In the genomic region with DNA sequence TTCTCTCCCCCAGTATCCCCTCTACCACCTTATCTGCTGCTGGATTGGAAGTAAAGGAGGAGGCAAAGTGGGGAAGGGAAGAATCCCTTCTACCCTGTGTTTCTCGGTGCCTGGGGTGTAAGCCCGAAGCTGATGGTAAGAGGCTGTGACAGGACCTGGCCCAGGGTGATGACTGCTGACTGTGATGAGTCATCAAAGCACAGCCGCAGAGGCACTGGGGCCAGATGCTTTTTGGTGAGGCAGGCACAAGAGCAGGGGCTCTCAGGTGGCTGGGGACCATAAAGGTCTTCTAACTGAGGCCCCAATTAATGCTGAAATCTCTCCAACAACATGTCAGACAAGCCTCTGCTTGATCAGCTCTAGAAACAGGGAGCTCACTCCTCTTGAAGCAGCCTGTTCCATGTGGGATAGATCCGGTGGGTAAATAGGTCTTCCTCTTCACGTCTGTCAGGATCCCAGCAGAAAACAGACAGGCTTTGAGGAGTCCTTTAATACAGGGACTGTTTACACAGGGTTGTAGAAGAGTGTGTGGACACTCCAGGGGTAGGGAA, we compare ENCODE assay signal across 13 cellular contexts.
DNase-seq lines count a peak whose midpoint lies in the region; ATAC-seq, FAIRE-seq and TF ChIP-seq lines count a peak whose summit lies in the region.
"Had no signal": no experiment of that assay in that cellular context is flagged by ENCODE, and none has a peak within 500 bp of the region (broad histone marks: within the 10 kb centered on the region; RNA-seq: fewer than 3 reads in every experiment).

No MANE protein-coding gene starts in this region.

- CTCF ChIA-PET in K562 (lab: Yijun Ruan, JAX; ENCODE audit: low intra/inter-chr PET ratio), result no interaction called here

- H4K20me1 ChIP-seq in K562 (replicated peaks; ENCODE audit: control insufficient read depth, insufficient read depth, low read length), result no peaks in the 10 kb centered on the region; the same call in 1 of the 2 replicates

- H3K27ac ChIP-seq in K562 (ENCODE audit: extremely low read depth, low read depth, low read length) (no peak overlapping the region), tibial artery (no peak overlapping the region)
- H3K27ac ChIP-seq: parathyroid adenoma had no signal

- H3K27me3 ChIP-seq in K562 (ENCODE audit: control insufficient read depth in 2 of 2, insufficient read depth in 2 of 2, low read length in 2 of 2), result peaks cover 5 to 45% of the 10 kb centered on the region in 2 experiments; a peak in 3 of 5 replicates
- H3K27me3 ChIP-seq in tibial artery, result peaks cover 0 to 22% of the 10 kb centered on the region in 2 donors

- H3K4me1 Mint-ChIP-seq in activated T-cell treated with anti-CD3 and anti-CD28 coated beads, Interleukin-2, amount 50 U/mL, for 72 hours (ENCODE audit: low read depth), result no peaks in the 10 kb centered on the region
- H3K4me1 Mint-ChIP-seq: T-helper 17 cell had no signal

- peaks cover 0 to 2% of the 10 kb centered on the region in 2 donors for H3K9me3 Mint-ChIP-seq in activated T-cell treated with anti-CD3 and anti-CD28 coated beads, Interleukin-2, amount 50 U/mL, for 72 hours

- TF ChIP-seq CTCF in K562 (IDR thresholded peaks at IDR 0.05 in 2 of 3, conservative IDR thresholded peaks at IDR 0.05 in 1 of 3; ENCODE audit: insufficient read depth in 2 of 3, low read depth in 1 of 3, low read length in 3 of 3) (no peak), GM10266 (IDR thresholded peaks at IDR 0.05; ENCODE audit: control insufficient read depth, insufficient read depth, low read depth, missing control alignments) (no peak), tibial artery (IDR thresholded peaks at IDR 0.05) (no peak)

- H3K9ac ChIP-seq in K562 (ENCODE audit: insufficient read depth in 1 of 2, low read depth in 2 of 2, low read length in 2 of 2), result no peak overlapping the region
- H3K9ac ChIP-seq: parathyroid adenoma had no signal

- ATAC-seq in activated T-cell treated with anti-CD3 and anti-CD28 coated beads, Interleukin-2, amount 50 U/mL, for 72 hours (replicated peaks in 1 of 2), result peak; percentile 39 to 60
- ATAC-seq in K562 (peak; percentile 65), GM18907 (IDR thresholded peaks at IDR 0.05; ENCODE audit: unreplicated experiment) (no peak)
- ATAC-seq: T-helper 17 cell had no signal

- FAIRE-seq in K562 (lab: Jason Lieb, UNC), result no peak
- FAIRE-seq: GM12891 had no signal

- no peaks in the 10 kb centered on the region for H3K79me2 ChIP-seq in K562 (ENCODE audit: control insufficient read depth, insufficient read depth, low read length)
- H3K79me2 ChIP-seq: parathyroid adenoma had no signal

- no peak overlapping the region for H3K27ac Mint-ChIP-seq in activated T-cell treated with anti-CD3 and anti-CD28 coated beads, Interleukin-2, amount 50 U/mL, for 72 hours
- H3K27ac Mint-ChIP-seq: T-helper 17 cell had no signal

- TF ChIP-seq POLR2A in K562 (conservative IDR thresholded peaks at IDR 0.05), result no peak

- H3K9me1 ChIP-seq in K562 (ENCODE audit: control insufficient read depth, insufficient read depth, low read length), result no peaks in the 10 kb centered on the region

- H3K4me3 ChIP-seq in K562 (no peak overlapping the region), tibial artery (no peak overlapping the region)

- no TSS peak for BruUV-seq in K562 (replicated peaks; lab: Mats Ljungman, UMichigan)

- peaks cover 0 to 2% of the 10 kb centered on the region in 2 donors for H3K36me3 Mint-ChIP-seq in activated T-cell treated with anti-CD3 and anti-CD28 coated beads, Interleukin-2, amount 50 U/mL, for 72 hours (ENCODE audit: insufficient read depth in 2 of 2)

- POLR2A ChIA-PET in K562 (lab: Yijun Ruan, JAX), result no interaction called here

- DNase-seq in activated T-cell treated with anti-CD3 and anti-CD28 coated beads, Interleukin-2, amount 50 U/mL, for 72 hours, result peak in 1 of 2 donors; percentile 4
- no peak for DNase-seq in activated T-cell treated with anti-CD3 and anti-CD28 coated beads, Interleukin-2, amount 50 U/mL, for 48 hours
- peak; percentile 50 for DNase-seq in M059J (ENCODE audit: low read depth)
- DNase-seq in K562 (ENCODE audit: extremely low read depth in 1 of 4, low spot score in 3 of 4), result peak; percentile 17 to 39 (median 30)
- peak; percentile 9 for DNase-seq in renal cortical epithelial cell (ENCODE audit: low read depth)
- no peak for DNase-seq in GM10266 (ENCODE audit: extremely low spot score)
- DNase-seq in tibial artery, result no peak
- DNase-seq: activated T-cell treated with anti-CD3 and anti-CD28 coated beads for 4 hours; central memory CD4-positive, alpha-beta T cell; T-helper 17 cell had no signal

- no peak overlapping the region for H3K4me3 Mint-ChIP-seq in activated T-cell treated with anti-CD3 and anti-CD28 coated beads, Interleukin-2, amount 50 U/mL, for 72 hours
- H3K4me3 Mint-ChIP-seq: T-helper 17 cell had no signal

- in situ Hi-C loops in K562 (cut with MboI), result no loop called here

- WGBS in K562 (ENCODE audit: insufficient coverage, low coverage, missing lambda C conversion rate), result 0% methylated on average over 5 of the region's 5 CpGs

- no peak overlapping the region for H2AFZ ChIP-seq in K562 (ENCODE audit: low read depth, low read length)
- H2AFZ ChIP-seq: parathyroid adenoma had no signal

- no peaks in the 10 kb centered on the region for H3K36me3 ChIP-seq in K562 (ENCODE audit: control insufficient read depth, insufficient read depth, low read length)
- H3K36me3 ChIP-seq in tibial artery, result no peaks in the 10 kb centered on the region

- intact Hi-C loops in K562 (cut with micrococcal nuclease), result no loop called here
- intact Hi-C loops in tibial artery (cut with DNase I; ENCODE audit: low total_unique reads), result no loop called here

- H3K4me2 ChIP-seq in K562 (ENCODE audit: insufficient read depth, low read length), result no peak overlapping the region

- peaks cover 37% of the 10 kb centered on the region for H3K27me3 Mint-ChIP-seq in activated T-cell treated with anti-CD3 and anti-CD28 coated beads, Interleukin-2, amount 50 U/mL, for 72 hours (ENCODE audit: low read depth)

- no peak for TF ChIP-seq RAD21 in K562 (CRISPR knock-in tag; conservative IDR thresholded peaks at IDR 0.05 in 1 of 2, IDR thresholded peaks at IDR 0.05 in 1 of 2)

- H3K9me3 ChIP-seq in K562 (replicated peaks; ENCODE audit: control insufficient read depth, insufficient read depth, low read depth, low read length) (no peaks in the 10 kb centered on the region), tibial artery (peaks cover 0 to 6% (median 5%) of the 10 kb centered on the region in 3 donors)

- no peak for TF ChIP-seq EP300 in K562 (IDR thresholded peaks at IDR 0.05; ENCODE audit: low read length)

- H3K4me1 ChIP-seq in K562 (replicated peaks in 1 of 2; ENCODE audit: control insufficient read depth in 2 of 2, insufficient read depth in 2 of 2, low read length in 2 of 2) (no peaks in the 10 kb centered on the region), tibial artery (no peaks in the 10 kb centered on the region)
- H3K4me1 ChIP-seq: parathyroid adenoma had no signal

TF ChIP-seq in K562, 482 proteins besides CTCF, POLR2A, EP300 and RAD21 (continues in another document):
- no peak for TF ChIP-seq RUNX1 (IDR thresholded peaks at IDR 0.05; ENCODE audit: low read depth)
- no peak for TF ChIP-seq KLF13 (tag; IDR thresholded peaks at IDR 0.05; ENCODE audit: borderline replicate concordance, low read depth)
- TF ChIP-seq ZZZ3 (IDR thresholded peaks at IDR 0.05), result no peak
- TF ChIP-seq HNRNPLL (IDR thresholded peaks at IDR 0.05; ENCODE audit: low read depth, low read length, poor library complexity, severe bottlenecking), result no peak
- no peak for TF ChIP-seq RBM25 (IDR thresholded peaks at IDR 0.05; ENCODE audit: low read depth, low read length, severe bottlenecking)
- no peak for TF ChIP-seq NFYB (IDR thresholded peaks at IDR 0.05; ENCODE audit: extremely low read depth, insufficient read length)
- TF ChIP-seq, protein P1, sequence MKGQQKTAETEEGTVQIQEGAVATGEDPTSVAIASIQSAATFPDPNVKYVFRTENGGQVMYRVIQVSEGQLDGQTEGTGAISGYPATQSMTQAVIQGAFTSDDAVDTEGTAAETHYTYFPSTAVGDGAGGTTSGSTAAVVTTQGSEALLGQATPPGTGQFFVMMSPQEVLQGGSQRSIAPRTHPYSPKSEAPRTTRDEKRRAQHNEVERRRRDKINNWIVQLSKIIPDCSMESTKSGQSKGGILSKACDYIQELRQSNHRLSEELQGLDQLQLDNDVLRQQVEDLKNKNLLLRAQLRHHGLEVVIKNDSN (CRISPR knock-in tag; IDR thresholded peaks at IDR 0.05), result no peak
- TF ChIP-seq, protein P2, sequence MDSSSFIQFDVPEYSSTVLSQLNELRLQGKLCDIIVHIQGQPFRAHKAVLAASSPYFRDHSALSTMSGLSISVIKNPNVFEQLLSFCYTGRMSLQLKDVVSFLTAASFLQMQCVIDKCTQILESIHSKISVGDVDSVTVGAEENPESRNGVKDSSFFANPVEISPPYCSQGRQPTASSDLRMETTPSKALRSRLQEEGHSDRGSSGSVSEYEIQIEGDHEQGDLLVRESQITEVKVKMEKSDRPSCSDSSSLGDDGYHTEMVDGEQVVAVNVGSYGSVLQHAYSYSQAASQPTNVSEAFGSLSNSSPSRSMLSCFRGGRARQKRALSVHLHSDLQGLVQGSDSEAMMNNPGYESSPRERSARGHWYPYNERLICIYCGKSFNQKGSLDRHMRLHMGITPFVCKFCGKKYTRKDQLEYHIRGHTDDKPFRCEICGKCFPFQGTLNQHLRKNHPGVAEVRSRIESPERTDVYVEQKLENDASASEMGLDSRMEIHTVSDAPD (CRISPR knock-in tag; IDR thresholded peaks at IDR 0.05), result no peak
- TF ChIP-seq TAF1 (IDR thresholded peaks at IDR 0.05; ENCODE audit: control insufficient read depth, extremely low read depth, insufficient read depth, low read length, severe bottlenecking), result no peak
- no peak for TF ChIP-seq SP1 (CRISPR knock-in tag; IDR thresholded peaks at IDR 0.05)
- peak; percentile 90 for TF ChIP-seq ATF3 (IDR thresholded peaks at IDR 0.05)
- no peak for TF ChIP-seq ATF3 (CRISPR knock-in tag; conservative IDR thresholded peaks at IDR 0.05)
- no peak for TF ChIP-seq ZNF589 (CRISPR knock-in tag; IDR thresholded peaks at IDR 0.05; ENCODE audit: low read depth)

Comparison
In these comparisons a context has a peak if more than half of its experiments do, and no peak if none do; other contexts are left out.
1. DNase-seq: peak in M059J (single experiment), K562 (4 of 4) and renal cortical epithelial cell (single experiment); none in activated T-cell treated with anti-CD3 and anti-CD28 coated beads, Interleukin-2, amount 50 U/mL, for 48 hours (0 of 2), GM10266 (single experiment) and tibial artery (0 of 2).